In the genomic region with DNA sequence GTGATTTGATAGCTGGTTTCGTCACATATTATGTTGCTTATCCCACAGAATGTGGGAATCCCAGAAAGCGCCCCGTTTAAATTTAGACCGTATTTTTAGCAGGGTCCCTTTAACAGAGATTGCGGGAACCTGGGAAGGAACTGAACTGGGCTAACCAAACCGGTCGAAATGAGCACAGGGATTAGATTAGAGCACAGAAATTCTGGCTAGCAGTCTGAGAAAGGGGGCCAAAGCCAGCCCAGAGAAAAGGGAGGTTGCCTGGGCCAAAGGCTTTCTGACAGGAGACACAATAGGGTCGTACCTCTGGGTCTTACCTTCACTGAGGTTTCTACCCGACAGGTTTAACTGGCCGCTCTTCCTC, we compare ENCODE assay signal across 8 cellular contexts. TPM values are rescaled to one million over a fixed set of nuclear protein-coding genes. Genes with fewer than 3 reads are reported as not detected.
A peak's percentile ranks its signal among the peaks of the same experiment; 100 is the strongest.
DNase-seq lines count a peak whose midpoint lies in the region; ATAC-seq and TF ChIP-seq lines count a peak whose summit lies in the region.

No MANE protein-coding gene starts in this region.

- H3K9ac ChIP-seq in colonic mucosa (ENCODE audit: low read depth in 2 of 2, low read length in 2 of 2) = peak overlapping the region; percentile 75 to 96

- H3K4me1 ChIP-seq in colonic mucosa = no peaks in the 10 kb centered on the region

- peak; percentile 32 for ATAC-seq in GM21390 (IDR thresholded peaks at IDR 0.05; ENCODE audit: unreplicated experiment)
- peak in 2 of 3 donors; percentile 30 to 31 for ATAC-seq in natural killer cell

- H3K27me3 ChIP-seq in colonic mucosa = no peaks in the 10 kb centered on the region

- H3K9me3 ChIP-seq in KOPT-K1 (ENCODE audit: insufficient read depth, low read length, poor library complexity, severe bottlenecking) (no peaks in the 10 kb centered on the region), colonic mucosa (no peaks in the 10 kb centered on the region)

- H3K27ac ChIP-seq in KOPT-K1 (ENCODE audit: low read depth, low read length, poor library complexity, severe bottlenecking) (peak overlapping the region; percentile 88), colonic mucosa (peak overlapping the region; percentile 76)

- intact Hi-C loops in colonic mucosa (cut with DNase I) (loop anchor here (5.0 to 10.0 kb wide), 2 partner anchors 70 to 207 kb away; partner anchors contain the start of gene CTH), natural killer cell (cut with micrococcal nuclease) (loop anchor here (1.0 to 5.0 kb wide), 4 partner anchors 16 to 876 kb away; partner anchors contain the start of genes ANKRD13C, CTH, SRSF11 and ZRANB2)

- peaks cover 44 to 59% of the 10 kb centered on the region in 2 donors for H3K4me1 Mint-ChIP-seq in natural killer cell

- no peaks in the 10 kb centered on the region for H3K36me3 Mint-ChIP-seq in natural killer cell

- peak; percentile 14 for DNase-seq in CD1c-positive myeloid dendritic cell (ENCODE audit: extremely low spot score)
- no peak for DNase-seq in colonic mucosa
- DNase-seq in natural killer cell = no peak
- no peak for DNase-seq in NCI-H524 treated with DMSO at 0.1 percent for 48 hours (lab: John Stamatoyannopoulos, UW)
- DNase-seq in HPDE6-E6E7 (ENCODE audit: extremely low spot score) = no peak
- DNase-seq in NCI-H774 (lab: John Stamatoyannopoulos, UW) = no peak

- H3K27ac Mint-ChIP-seq in natural killer cell = peak overlapping the region; percentile 98 to 99

- H3K27me3 Mint-ChIP-seq in natural killer cell (ENCODE audit: low read depth in 2 of 2) = no peaks in the 10 kb centered on the region

- TF ChIP-seq CTCF in colonic mucosa (IDR thresholded peaks at IDR 0.05) (no peak), natural killer cell (IDR thresholded peaks at IDR 0.05) (no peak)

- H3K9me3 Mint-ChIP-seq in natural killer cell = no peaks in the 10 kb centered on the region

- H3K4me3 ChIP-seq in colonic mucosa = peak overlapping the region; percentile 87

- H3K4me3 Mint-ChIP-seq in natural killer cell = peak overlapping the region; percentile 97

- H3K36me3 ChIP-seq in KOPT-K1 (ENCODE audit: insufficient read depth, low read length) (peaks cover 24% of the 10 kb centered on the region), colonic mucosa (no peaks in the 10 kb centered on the region)

RNA-seq across cellular contexts. Expression of gene LRRC40, which starts 0.3 kb away (rescaled TPM):
- 10 to 100 TPM; 10.2 to 10.7 TPM for total RNA-seq in colonic mucosa
- 10 to 100 TPM; 15.5 to 18.4 (median 16.5) TPM for total RNA-seq in natural killer cell

RNA-seq across cellular contexts. Expression of gene SRSF11, which starts 16.1 kb away (rescaled TPM):
- total RNA-seq in colonic mucosa = 100 to 1,000 TPM; 100 to 116 TPM
- total RNA-seq in natural killer cell = 100 to 1,000 TPM; 347 to 374 (median 359) TPM
